In the genomic region with DNA sequence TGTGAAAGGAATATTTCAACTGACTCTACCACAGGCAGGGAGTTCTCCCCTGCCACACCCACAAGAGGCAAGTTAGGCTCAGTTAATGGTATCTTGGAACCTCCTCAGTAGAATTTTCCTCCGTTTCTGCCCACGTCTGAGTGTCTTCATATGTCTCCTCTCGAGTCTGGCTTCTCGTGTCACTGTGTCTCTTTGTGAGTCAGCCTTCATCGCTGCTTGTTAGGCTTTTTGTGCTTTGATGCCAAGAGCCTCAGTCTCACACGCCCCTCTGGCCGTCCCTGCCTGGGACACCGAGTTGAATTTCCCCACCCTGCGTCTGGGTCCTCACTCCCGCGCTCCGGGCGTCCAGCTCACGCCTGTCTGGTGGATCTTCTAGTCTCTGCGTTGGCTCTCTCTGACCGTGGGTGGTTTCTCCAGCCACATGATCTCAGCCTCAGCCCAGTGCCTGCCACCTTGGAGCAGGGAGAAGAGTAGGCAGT, we compare ENCODE assay signal across 9 cellular contexts.
DNase-seq lines count a peak whose midpoint lies in the region; ATAC-seq and TF ChIP-seq lines count a peak whose summit lies in the region.
"Had no signal": no experiment of that assay in that cellular context is flagged by ENCODE, and none has a peak within 500 bp of the region (broad histone marks: within the 10 kb centered on the region; RNA-seq: fewer than 3 reads in every experiment).

No MANE protein-coding gene starts in this region.

- no peaks in the 10 kb centered on the region for H3K27me3 ChIP-seq in SJCRH30

- H3K4me1 ChIP-seq in SJCRH30: peaks cover 51% of the 10 kb centered on the region

- DNase-seq in AG09309 (ENCODE audit: low read depth) (peak; percentile 31), SJCRH30 (peak; percentile 68 to 76), fibroblast of pulmonary artery (ENCODE audit: low read depth) (peak; percentile 48), omental fat pad (ENCODE audit: low spot score) (no peak), NCI-H1092 treated with DMSO at 0.1 percent for 48 hours (lab: John Stamatoyannopoulos, UW) (no peak), NCI-H524 treated with DMSO at 0.1 percent for 48 hours (lab: John Stamatoyannopoulos, UW) (no peak), SKM-1 treated with dmso at 0.1 percent for 144 hours (lab: John Stamatoyannopoulos, UW; ENCODE audit: unreplicated experiment) (no peak)
- no peak for DNase-seq in stimulated activated naive CD8-positive, alpha-beta T cell treated with anti-CD3 and anti-CD28 coated beads, Interleukin-15, Interleukin-2, amounts not matched to agents 100 U/mL and 50 U/mL, for 24 hours
- DNase-seq: activated T-cell treated with anti-CD3 and anti-CD28 coated beads, Interleukin-2, amount 50 U/mL, for 72 hours had no signal

- no peaks in the 10 kb centered on the region for H3K9me3 ChIP-seq in SJCRH30 (replicated peaks)

- TF ChIP-seq CTCF in AG09309 (IDR thresholded peaks at IDR 0.05; ENCODE audit: control insufficient read depth, insufficient read depth, low read depth, low read length, missing control alignments) (no peak), fibroblast of pulmonary artery (IDR thresholded peaks at IDR 0.05; ENCODE audit: low read length, missing control alignments) (no peak), omental fat pad (IDR thresholded peaks at IDR 0.05) (no peak)

- peak overlapping the region; percentile 36 for H3K4me3 ChIP-seq in AG09309 (ENCODE audit: control insufficient read depth, low read depth, low read length)
- H3K4me3 ChIP-seq in SJCRH30: peak overlapping the region; percentile 30
- peak overlapping the region; percentile 19 for H3K4me3 ChIP-seq in fibroblast of pulmonary artery (replicated peaks; ENCODE audit: low read depth, low read length)

- peak overlapping the region; percentile 27 for H3K27ac ChIP-seq in SJCRH30

- no peaks in the 10 kb centered on the region for H3K36me3 ChIP-seq in SJCRH30

- ATAC-seq in omental fat pad (ENCODE audit: low FRiP score): peak; percentile 78
- ATAC-seq in stimulated activated naive CD8-positive, alpha-beta T cell treated with anti-CD3 and anti-CD28 coated beads, Interleukin-15, Interleukin-2, amounts not matched to agents 100 U/mL and 50 U/mL, for 24 hours: no peak
- ATAC-seq: activated T-cell treated with anti-CD3 and anti-CD28 coated beads, Interleukin-2, amount 50 U/mL, for 72 hours had no signal

Comparison
In these comparisons a context has a peak if more than half of its experiments do, and no peak if none do; other contexts are left out.
1. DNase-seq: peak in AG09309 (single experiment), SJCRH30 (2 of 2) and fibroblast of pulmonary artery (single experiment); none in omental fat pad (single experiment), NCI-H1092 treated with DMSO at 0.1 percent for 48 hours (single experiment), stimulated activated naive CD8-positive, alpha-beta T cell treated with anti-CD3 and anti-CD28 coated beads, Interleukin-15, Interleukin-2, amounts not matched to agents 100 U/mL and 50 U/mL, for 24 hours (single experiment), NCI-H524 treated with DMSO at 0.1 percent for 48 hours (single experiment) and SKM-1 treated with dmso at 0.1 percent for 144 hours (single experiment).
2. Peak in every context shown above with its lines, with median percentiles within 50 percentile points of each other: H3K4me3 ChIP-seq.